ENCODE assay signal across 10 cellular contexts in genomic region chr2:238846503-238847431, GRCh38. TPM values are rescaled to one million over a fixed set of nuclear protein-coding genes. Genes with fewer than 3 reads are reported as not detected.
A peak's percentile ranks its signal among the peaks of the same experiment; 100 is the strongest.
DNase-seq lines count a peak whose midpoint lies in the region; ATAC-seq, FAIRE-seq and TF ChIP-seq lines count a peak whose summit lies in the region.
"Had no signal": no experiment of that assay in that cellular context is flagged by ENCODE, and none has a peak within 500 bp of the region (broad histone marks: within the 10 kb centered on the region; RNA-seq: fewer than 3 reads in every experiment).

No MANE protein-coding gene starts in this region.

- H3K27me3 Mint-ChIP-seq in activated CD4-positive, alpha-beta T cell treated with anti-CD3 and anti-CD28 coated beads, Interleukin-2, amount 10 ng/mL, durations not matched to agents 7 days and 5 days, result peaks cover 62% of the 10 kb centered on the region

- H3K4me1 ChIP-seq in endothelial cell of umbilical vein (ENCODE audit: control insufficient read depth, extremely low read depth, insufficient read depth, low read length) (peaks cover 4% of the 10 kb centered on the region), HepG2 (ENCODE audit: insufficient read depth, low read length) (no peaks in the 10 kb centered on the region; the same call in 1 of the 2 replicates), stomach (peaks cover 22 to 39% (median 29%) of the 10 kb centered on the region in 4 donors)

- BruUV-seq in endothelial cell of umbilical vein (replicated peaks; lab: Mats Ljungman, UMichigan) (no TSS peak), HepG2 (replicated peaks; lab: Mats Ljungman, UMichigan) (no TSS peak)

- H3K79me2 ChIP-seq in endothelial cell of umbilical vein (ENCODE audit: control insufficient read depth, insufficient read depth, low read length) (no peaks in the 10 kb centered on the region), HepG2 (ENCODE audit: insufficient read depth, low read length) (no peaks in the 10 kb centered on the region)

- H3K27me3 ChIP-seq in endothelial cell of umbilical vein (ENCODE audit: control insufficient read depth in 2 of 2, insufficient read depth in 2 of 2, low read length in 2 of 2) (peaks cover 14 to 31% of the 10 kb centered on the region in 2 experiments), HepG2 (ENCODE audit: control insufficient read depth in 1 of 2, insufficient read depth in 2 of 2, low read length in 2 of 2) (peaks cover 11 to 75% of the 10 kb centered on the region in 2 experiments; a peak in 4 of 5 replicates), stomach (peaks cover 8 to 93% (median 46%) of the 10 kb centered on the region in 3 donors)

- H2AFZ ChIP-seq in endothelial cell of umbilical vein (ENCODE audit: low read depth, low read length) (peak overlapping the region; percentile 86), HepG2 (ENCODE audit: low read length) (no peak overlapping the region)

- H3K27ac Mint-ChIP-seq in activated CD4-positive, alpha-beta T cell treated with anti-CD3 and anti-CD28 coated beads, Interleukin-2, amount 10 ng/mL, durations not matched to agents 7 days and 5 days, result no peak overlapping the region

- TF ChIP-seq CTCF in HFF-Myc (IDR thresholded peaks at IDR 0.05; ENCODE audit: low read depth, low read length, missing control alignments) (no peak), endothelial cell of umbilical vein (IDR thresholded peaks at IDR 0.05; ENCODE audit: extremely low read depth in 1 of 2, insufficient read depth in 1 of 2, low read depth in 1 of 2, low read length in 2 of 2) (no peak), HepG2 (CRISPR knock-in tag; IDR thresholded peaks at IDR 0.05) (no peak), stomach (IDR thresholded peaks at IDR 0.05) (no peak)

- no peaks in the 10 kb centered on the region for H3K9me1 ChIP-seq in endothelial cell of umbilical vein (replicated peaks; ENCODE audit: control insufficient read depth, extremely low read depth, insufficient read depth, low read length)

- in situ Hi-C loops in HepG2 (cut with HindIII; ENCODE audit: extremely low pct_ligation_motif_present, low pct_unique_long_range_greater_than_20kb), result no loop called here

- H3K4me2 ChIP-seq in endothelial cell of umbilical vein (ENCODE audit: insufficient read depth, low read length), result peak overlapping the region; percentile 73
- H3K4me2 ChIP-seq in HepG2 (ENCODE audit: low read depth, low read length), result no peak overlapping the region

- no peak for DNase-seq in HFF-Myc (ENCODE audit: extremely low read depth, low read depth)
- peak; percentile 26 for DNase-seq in endothelial cell of umbilical vein (ENCODE audit: low read depth, low spot score)
- no peak for DNase-seq in HepG2 (ENCODE audit: low spot score)
- no peak for DNase-seq in stomach
- DNase-seq in activated naive CD4-positive, alpha-beta T cell (lab: John Stamatoyannopoulos, UW), result no peak
- no peak for DNase-seq in SKM-1 (lab: John Stamatoyannopoulos, UW; ENCODE audit: unreplicated experiment)
- DNase-seq in RKO (ENCODE audit: low spot score), result no peak
- no peak for DNase-seq in activated CD4-positive, alpha-beta T cell treated with anti-CD3 and anti-CD28 coated beads, Interleukin-2, amount 10 ng/mL, durations not matched to agents 7 days and 5 days

- no peak for FAIRE-seq in endothelial cell of umbilical vein (lab: Jason Lieb, UNC)
- no peak for FAIRE-seq in HepG2 (lab: Jason Lieb, UNC)
- FAIRE-seq: endometrium had no signal

- CTCF ChIA-PET in endothelial cell of umbilical vein (lab: Charles Lee), result interaction anchor here (0.9 to 3.1 kb wide), 6 partner anchors 17 to 99 kb away, joined by 4 to 14 read pairs (median 7); no protein-coding TSS in a partner anchor
- CTCF ChIA-PET in HepG2 (lab: Yijun Ruan, JAX; ENCODE audit: low intra/inter-chr PET ratio, low total read pairs), result no interaction called here
- CTCF ChIA-PET in activated CD4-positive, alpha-beta T cell treated with anti-CD3 and anti-CD28 coated beads, Interleukin-2, amount 10 ng/mL, durations not matched to agents 7 days and 5 days (lab: Charles Lee), result no interaction called here

- TF ChIP-seq EP300 in HepG2 (IDR thresholded peaks at IDR 0.05; ENCODE audit: low read depth in 2 of 2, low read length in 2 of 2) (no peak), HepG2 (CRISPR knock-in tag; IDR thresholded peaks at IDR 0.05; ENCODE audit: borderline replicate concordance) (no peak), stomach (IDR thresholded peaks at IDR 0.05) (no peak)

- H3K36me3 ChIP-seq in endothelial cell of umbilical vein (ENCODE audit: control insufficient read depth in 2 of 2, extremely low read depth in 1 of 2, insufficient read depth in 2 of 2, low read length in 2 of 2) (no peaks in the 10 kb centered on the region), HepG2 (replicated peaks in 1 of 2; ENCODE audit: control insufficient read depth in 1 of 2, insufficient read depth in 2 of 2, low read length in 2 of 2) (no peaks in the 10 kb centered on the region), stomach (no peaks in the 10 kb centered on the region)

- no peak for TF ChIP-seq RAD21 in HepG2 (CRISPR knock-in tag; IDR thresholded peaks at IDR 0.05)

- H3K4me3 ChIP-seq in HFF-Myc (replicated peaks; ENCODE audit: low read depth, low read length), result peak overlapping the region; percentile 93
- peak overlapping the region in 2 of 3 experiments; percentile 35 to 59 for H3K4me3 ChIP-seq in endothelial cell of umbilical vein (replicated peaks in 1 of 3; ENCODE audit: insufficient read depth in 1 of 3, low read depth in 1 of 3, low read length in 3 of 3)
- peak overlapping the region in 1 of 3 experiments; percentile 56; a peak in 1 of 6 replicates for H3K4me3 ChIP-seq in HepG2 (replicated peaks in 1 of 3; ENCODE audit: insufficient read depth in 1 of 3, low read depth in 2 of 3, low read length in 3 of 3)
- peak overlapping the region; percentile 61 to 63 (median 61) for H3K4me3 ChIP-seq in stomach

- no peak overlapping the region for H3K27ac ChIP-seq in endothelial cell of umbilical vein (ENCODE audit: insufficient read depth, low read depth, low read length)
- no peak overlapping the region for H3K27ac ChIP-seq in HepG2 (ENCODE audit: extremely low read length, insufficient read depth, low read length)
- H3K27ac ChIP-seq in stomach, result peak overlapping the region in 4 of 5 donors; percentile 76 to 89 (median 84)

- H3K9me3 ChIP-seq in endothelial cell of umbilical vein (replicated peaks; ENCODE audit: control insufficient read depth, insufficient read depth, low read length), result no peaks in the 10 kb centered on the region
- no peaks in the 10 kb centered on the region for H3K9me3 ChIP-seq in HepG2 (ENCODE audit: low read length)
- no peaks in the 10 kb centered on the region for H3K9me3 ChIP-seq in stomach

- WGBS in HepG2 (ENCODE audit: low lambda C conversion rate), result 49% methylated on average over 60 of the region's 94 CpGs
- 9 to 33% (median 11%) methylated on average over 25 to 94 of the region's 94 CpGs for WGBS in stomach, 5 donors

- peak; percentile 34 for ATAC-seq in HepG2

- H3K9me3 Mint-ChIP-seq in activated CD4-positive, alpha-beta T cell treated with anti-CD3 and anti-CD28 coated beads, Interleukin-2, amount 10 ng/mL, durations not matched to agents 7 days and 5 days, result no peaks in the 10 kb centered on the region

- H3K9ac ChIP-seq in endothelial cell of umbilical vein (replicated peaks; ENCODE audit: extremely low read depth, insufficient read depth, low read length) (no peak overlapping the region), HepG2 (ENCODE audit: insufficient read depth, low read depth, low read length) (no peak overlapping the region)

- intact Hi-C loops in endothelial cell of umbilical vein (cut with micrococcal nuclease) (loop anchor here (1.0 to 5.0 kb wide), 2 partner anchors 18 to 556 kb away; partner anchors contain the start of gene HDAC4), HepG2 (cut with micrococcal nuclease; ENCODE audit: unreplicated experiment) (no loop called here), stomach (cut with DNase I; ENCODE audit: low total_unique reads) (no loop called here)

- H4K20me1 ChIP-seq in endothelial cell of umbilical vein (replicated peaks; ENCODE audit: control insufficient read depth, extremely low read depth, insufficient read depth, low read length), result no peaks in the 10 kb centered on the region
- no peaks in the 10 kb centered on the region for H4K20me1 ChIP-seq in HepG2 (ENCODE audit: insufficient read depth, low read length)

- H3K36me3 Mint-ChIP-seq in activated CD4-positive, alpha-beta T cell treated with anti-CD3 and anti-CD28 coated beads, Interleukin-2, amount 10 ng/mL, durations not matched to agents 7 days and 5 days (ENCODE audit: low read depth), result no peaks in the 10 kb centered on the region

- POLR2A ChIA-PET in endothelial cell of umbilical vein (lab: Charles Lee), result no interaction called here
- POLR2A ChIA-PET in HepG2 (lab: Yijun Ruan, JAX), result interaction anchor here (1.4 kb wide), 1 partner anchor 18 kb away, joined by 3 read pairs; no protein-coding TSS in a partner anchor
- POLR2A ChIA-PET in activated CD4-positive, alpha-beta T cell treated with anti-CD3 and anti-CD28 coated beads, Interleukin-2, amount 10 ng/mL, durations not matched to agents 7 days and 5 days (lab: Charles Lee), result no interaction called here

- dilution Hi-C loops in endothelial cell of umbilical vein (cut with MboI; ENCODE audit: extremely low pct_ligation_motif_present, low sequenced_read_pairs), result no loop called here

- H3K4me1 Mint-ChIP-seq in activated CD4-positive, alpha-beta T cell treated with anti-CD3 and anti-CD28 coated beads, Interleukin-2, amount 10 ng/mL, durations not matched to agents 7 days and 5 days, result no peaks in the 10 kb centered on the region

- H3K4me3 Mint-ChIP-seq in activated CD4-positive, alpha-beta T cell treated with anti-CD3 and anti-CD28 coated beads, Interleukin-2, amount 10 ng/mL, durations not matched to agents 7 days and 5 days, result no peak overlapping the region

- TF ChIP-seq POLR2A in endothelial cell of umbilical vein (IDR thresholded peaks at IDR 0.05; ENCODE audit: low read depth, low read length) (no peak), HepG2 (IDR thresholded peaks at IDR 0.05; ENCODE audit: insufficient read depth in 1 of 2, low read depth in 2 of 2, low read length in 2 of 2) (no peak), stomach (IDR thresholded peaks at IDR 0.05) (no peak)

RNA-seq across cellular contexts. Expression of gene TWIST2, which starts 1.1 kb away (rescaled TPM):
- total RNA-seq in endothelial cell of umbilical vein (1.2 and 2.3 TPM in 2 replicates), HepG2 (2016; rRNA removed; fragmentation: Illumina TruSeq; extraction: Trizol) (0.11 TPM in 1 of 2 replicates, not detected in the other), stomach (10 to 100 TPM in 3 of 5 donors, 1 to 10 TPM in 1, under 1 TPM in 1; 0.58 to 58.0 (median 22.8) TPM)
- polyA plus RNA-seq in endothelial cell of umbilical vein (2.7 and 3.4 TPM in 2 replicates), HepG2 (2011; rRNA removed) (0.08 and 0.09 TPM in 2 replicates), stomach (10 to 100 TPM in 2 of 3 donors, 1 to 10 TPM in 1; 5.6 to 13.0 (median 11.6) TPM)
- polyA plus RNA-seq in endothelial cell of umbilical vein (2011; cell fraction: cytosol; rRNA removed), result 2.8 TPM in 2 replicates
- polyA plus RNA-seq in endothelial cell of umbilical vein (2011; cell fraction: nucleus; rRNA removed), result 0.95 and 1.5 TPM in 2 replicates
- polyA plus RNA-seq in endothelial cell of umbilical vein (2012), result 1.6 and 2.1 TPM in 2 replicates
- 0.51 and 1.4 TPM in 2 replicates for polyA minus RNA-seq in endothelial cell of umbilical vein
- 4.2 TPM for polyA minus RNA-seq in endothelial cell of umbilical vein (2011; cell fraction: cytosol; rRNA and poly(A)+ RNA removed)
- 1.0 and 2.6 TPM in 2 replicates for polyA minus RNA-seq in endothelial cell of umbilical vein (2011; cell fraction: nucleus; rRNA and poly(A)+ RNA removed)
- 0.18 and 0.20 TPM in 2 replicates for total RNA-seq in HepG2 (2016; cell fraction: cytosol; rRNA removed; fragmentation: Illumina TruSeq; extraction: Trizol; ENCODE audit: low read depth)
- total RNA-seq in HepG2 (2016; cell fraction: insoluble cytoplasmic fraction; rRNA removed; fragmentation: Illumina TruSeq; extraction: Trizol), result not detected in 2 replicates
- 0.21 and 0.25 TPM in 2 replicates for total RNA-seq in HepG2 (2016; cell fraction: membrane; rRNA removed; fragmentation: Illumina TruSeq; extraction: Trizol)
- not detected in 2 replicates for total RNA-seq in HepG2 (2016; cell fraction: nucleus; rRNA removed; fragmentation: Illumina TruSeq; extraction: Trizol)
- polyA plus RNA-seq in HepG2 (2011; cell fraction: cytosol; rRNA removed), result 0.10 and 0.34 TPM in 2 replicates
- polyA plus RNA-seq in HepG2 (2011; cell fraction: nucleus; rRNA removed), result 0.21 TPM in 1 of 2 replicates, not detected in the other
- 0.09 TPM in 1 of 2 replicates, not detected in the other for polyA plus RNA-seq in HepG2 (2012)
- 0.21 and 0.36 TPM in 2 replicates for polyA plus RNA-seq in HepG2 (2016; cell fraction: cytosol; fragmentation: Illumina TruSeq; extraction: Trizol; ENCODE audit: low read depth)
- not detected in 2 replicates for polyA plus RNA-seq in HepG2 (2016; cell fraction: insoluble cytoplasmic fraction; fragmentation: Illumina TruSeq; extraction: Trizol; ENCODE audit: low read depth)
- 0.12 TPM in 1 of 2 replicates, not detected in the other for polyA plus RNA-seq in HepG2 (2016; cell fraction: membrane; fragmentation: Illumina TruSeq; extraction: Trizol; ENCODE audit: low read depth)
- not detected in 2 replicates for polyA plus RNA-seq in HepG2 (2016; cell fraction: nucleus; fragmentation: Illumina TruSeq; extraction: Trizol; ENCODE audit: insufficient read depth, low read depth)
- 0.32 and 4.4 TPM in 2 replicates for polyA minus RNA-seq in HepG2 (2011; rRNA and poly(A)+ RNA removed; ENCODE audit: low replicate concordance)
- not detected in 2 replicates for polyA minus RNA-seq in HepG2 (2011; cell fraction: cytosol; rRNA and poly(A)+ RNA removed)
- 0.37 and 0.39 TPM in 2 replicates for polyA minus RNA-seq in HepG2 (2011; cell fraction: nucleus; rRNA and poly(A)+ RNA removed)
- total RNA-seq in activated CD4-positive, alpha-beta T cell treated with anti-CD3 and anti-CD28 coated beads, Interleukin-2, amount 10 ng/mL, durations not matched to agents 7 days and 5 days, result not detected
- total RNA-seq: activated CD8-positive, alpha-beta memory T cell treated with anti-CD3 and anti-CD28 coated beads for 36 hours had no signal

Comparison
In these comparisons a context has a peak if more than half of its experiments do, and no peak if none do; other contexts are left out.
1. H3K27ac ChIP-seq: peak in stomach (4 of 5); none in endothelial cell of umbilical vein (single experiment) and HepG2 (single experiment).